In the genomic region with DNA sequence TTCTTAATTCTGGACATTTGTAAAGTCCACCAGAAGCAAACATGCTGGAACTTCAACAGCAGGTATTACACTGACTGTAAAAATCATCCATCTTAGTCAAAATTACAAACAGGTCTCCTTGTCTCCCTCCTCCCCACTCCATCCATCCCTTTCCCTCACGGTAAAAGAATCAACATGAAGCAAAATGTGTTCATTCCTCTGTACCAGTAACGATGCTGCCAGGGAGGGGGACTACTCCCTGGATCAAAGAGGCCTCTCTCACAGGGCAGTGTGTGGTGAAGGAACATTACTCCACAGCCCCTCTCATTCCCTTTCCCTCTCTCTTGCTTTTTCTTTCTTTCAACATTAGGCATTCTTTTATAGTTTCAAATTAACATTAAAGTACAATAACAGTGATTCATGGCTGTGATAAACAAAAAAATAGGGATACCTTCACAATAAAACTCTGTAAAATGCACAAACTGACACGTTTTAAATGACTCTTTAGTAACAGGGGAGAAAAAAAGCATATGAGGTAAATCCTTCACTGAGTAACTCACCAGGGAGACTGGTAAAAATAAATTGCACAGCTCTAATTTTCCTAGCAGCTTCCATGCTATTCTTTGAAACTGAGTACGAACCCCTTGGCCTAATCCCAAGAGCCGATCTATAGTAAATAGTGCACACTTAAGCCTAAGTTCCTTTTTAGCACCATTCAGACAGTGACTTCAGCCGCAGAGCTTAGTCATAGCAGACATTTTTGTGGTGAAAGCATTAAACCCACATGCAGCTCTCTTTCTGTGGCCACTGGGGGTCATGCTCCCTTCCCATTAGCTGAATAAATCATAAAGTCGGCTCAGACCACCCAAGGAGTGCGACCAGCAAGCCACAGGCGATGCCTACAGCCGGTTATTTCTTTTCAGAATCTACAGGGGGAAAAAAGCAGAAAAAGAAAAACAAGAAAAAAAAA, we compare ENCODE assay signal across 8 cellular contexts.
A peak's percentile ranks its signal among the peaks of the same experiment; 100 is the strongest.
DNase-seq lines count a peak whose midpoint lies in the region; ATAC-seq, FAIRE-seq and TF ChIP-seq lines count a peak whose summit lies in the region.

No MANE protein-coding gene starts in this region.

- intact Hi-C loops in mucosa of descending colon (cut with DNase I, micrococcal nuclease) (no loop called here), kidney (cut with DNase I) (no loop called here)

- no peak for FAIRE-seq in kidney (lab: Jason Lieb, UNC)

- H3K9me3 ChIP-seq in MG63 (no peaks in the 10 kb centered on the region), mucosa of descending colon (no peaks in the 10 kb centered on the region), kidney (ENCODE audit: control insufficient read depth in 1 of 2, low read length in 2 of 2) (no peaks in the 10 kb centered on the region)

- in situ Hi-C loops in astrocyte of the spinal cord (cut with HindIII; ENCODE audit: low sequenced_read_pairs), result no loop called here

- no peak overlapping the region for H3K4me3 ChIP-seq in MG63
- H3K4me3 ChIP-seq in astrocyte of the spinal cord (ENCODE audit: low read depth, low read length), result no peak overlapping the region
- H3K4me3 ChIP-seq in mucosa of descending colon, result no peak overlapping the region
- no peak overlapping the region for H3K4me3 ChIP-seq in kidney (ENCODE audit: low read length in 2 of 2)

- H3K36me3 ChIP-seq in MG63 (no peaks in the 10 kb centered on the region), mucosa of descending colon (ENCODE audit: low read depth) (no peaks in the 10 kb centered on the region), kidney (ENCODE audit: control insufficient read depth in 1 of 2, insufficient read depth in 2 of 2, low read length in 2 of 2) (no peaks in the 10 kb centered on the region)

- no peaks in the 10 kb centered on the region for H3K27me3 ChIP-seq in MG63

- peak; percentile 13 for DNase-seq in 8988T
- peak; percentile 32 for DNase-seq in MG63
- peak; percentile 99 for DNase-seq in astrocyte of the spinal cord (ENCODE audit: low read depth, low spot score)
- DNase-seq in mucosa of descending colon, result peak in 1 of 3 donors; percentile 41
- DNase-seq in DMS 273 (lab: John Stamatoyannopoulos, UW; ENCODE audit: unreplicated experiment), result no peak
- no peak for DNase-seq in kidney

- ATAC-seq in GM18499 (IDR thresholded peaks at IDR 0.05; ENCODE audit: insufficient read depth, unreplicated experiment), result peak; percentile 99
- ATAC-seq in HG02623 (IDR thresholded peaks at IDR 0.05; ENCODE audit: unreplicated experiment), result peak; percentile 96
- ATAC-seq in mucosa of descending colon, result peak; percentile 63

- TF ChIP-seq CTCF in astrocyte of the spinal cord (IDR thresholded peaks at IDR 0.05; ENCODE audit: low read depth, low read length) (no peak), mucosa of descending colon (IDR thresholded peaks at IDR 0.05) (no peak), kidney (IDR thresholded peaks at IDR 0.05; ENCODE audit: borderline replicate concordance, extremely low read depth, insufficient read depth) (no peak)

- no peak overlapping the region for H3K9ac ChIP-seq in kidney (ENCODE audit: low read length in 2 of 2)

- no peak overlapping the region for H3K27ac ChIP-seq in kidney (ENCODE audit: low read depth in 2 of 2, low read length in 2 of 2)

- no peaks in the 10 kb centered on the region for H3K4me1 ChIP-seq in mucosa of descending colon (ENCODE audit: low read depth)
- H3K4me1 ChIP-seq in kidney (ENCODE audit: control insufficient read depth in 1 of 2, insufficient read depth in 1 of 2, low read depth in 1 of 2, low read length in 2 of 2), result no peaks in the 10 kb centered on the region

Comparison
In these comparisons a context has a peak if more than half of its experiments do, and no peak if none do; other contexts are left out.
1. DNase-seq: peak in 8988T (single experiment), MG63 (single experiment) and astrocyte of the spinal cord (single experiment); none in DMS 273 (single experiment) and kidney (single experiment).
2. Peak in every context shown above with its lines, with median percentiles within 50 percentile points of each other: ATAC-seq.